Comparison of ENCODE assay signal across 1 cellular context in genomic region chr10:102452672-102453340, GRCh38.
A peak's percentile ranks its signal among the peaks of the same experiment; 100 is the strongest.
TF ChIP-seq lines count a peak whose summit lies in the region.

No MANE protein-coding gene starts in this region.

TF ChIP-seq in HepG2, 621 proteins besides CTCF, POLR2A, EP300 and RAD21:
- peak; percentile 40; the same call in 1 of the 2 replicates for TF ChIP-seq ATF7 (IDR thresholded peaks at IDR 0.05)
- TF ChIP-seq ATF7 (CRISPR knock-in tag; IDR thresholded peaks at IDR 0.05), result no peak
- TF ChIP-seq CEBPG (CRISPR knock-in tag; IDR thresholded peaks at IDR 0.05), result peak; percentile 42
- peak; percentile 61; the same call in 1 of the 2 replicates for TF ChIP-seq CREB1 (IDR thresholded peaks at IDR 0.05)
- TF ChIP-seq CREB1 (CRISPR knock-in tag; IDR thresholded peaks at IDR 0.05), result no peak
- no peak for TF ChIP-seq RXRB (CRISPR knock-in tag; IDR thresholded peaks at IDR 0.05; ENCODE audit: borderline replicate concordance)
- TF ChIP-seq CEBPB (IDR thresholded peaks at IDR 0.05; ENCODE audit: borderline replicate concordance, low read depth, low read length), result peak; percentile 13; the same call in 1 of the 2 replicates
- TF ChIP-seq ZNF768 (CRISPR knock-in tag; IDR thresholded peaks at IDR 0.05), result peak; percentile 86; the same call in 1 of the 2 replicates
- no peak for TF ChIP-seq HMGXB3 (CRISPR knock-in tag; IDR thresholded peaks at IDR 0.05; ENCODE audit: borderline replicate concordance)
- peak; percentile 24; the same call in 1 of the 2 replicates for TF ChIP-seq HNF4G (IDR thresholded peaks at IDR 0.05; ENCODE audit: borderline replicate concordance, low read depth, low read length)
- no peak for TF ChIP-seq HNF4G (CRISPR knock-in tag; IDR thresholded peaks at IDR 0.05; ENCODE audit: borderline replicate concordance, low read depth)
- peak; percentile 66 for TF ChIP-seq HNF4A (CRISPR knock-in tag; IDR thresholded peaks at IDR 0.05)
- peak; percentile 53; the same call in 1 of the 2 replicates for TF ChIP-seq ZMYM3 (CRISPR knock-in tag; IDR thresholded peaks at IDR 0.05)
- TF ChIP-seq FOSL2 (CRISPR knock-in tag; IDR thresholded peaks at IDR 0.05), result peak; percentile 70
- no peak for TF ChIP-seq NR2F6 (IDR thresholded peaks at IDR 0.05)
- 0 out of 2 replicates have a peak, but pooled peaks have one; percentile 7 for TF ChIP-seq NR2F6 (CRISPR knock-in tag; IDR thresholded peaks at IDR 0.05)
- no peak for TF ChIP-seq HES4 (CRISPR knock-in tag; IDR thresholded peaks at IDR 0.05; ENCODE audit: borderline replicate concordance)
- no peak for TF ChIP-seq KDM3A (CRISPR knock-in tag; IDR thresholded peaks at IDR 0.05; ENCODE audit: low read depth)
